In the genomic region with DNA sequence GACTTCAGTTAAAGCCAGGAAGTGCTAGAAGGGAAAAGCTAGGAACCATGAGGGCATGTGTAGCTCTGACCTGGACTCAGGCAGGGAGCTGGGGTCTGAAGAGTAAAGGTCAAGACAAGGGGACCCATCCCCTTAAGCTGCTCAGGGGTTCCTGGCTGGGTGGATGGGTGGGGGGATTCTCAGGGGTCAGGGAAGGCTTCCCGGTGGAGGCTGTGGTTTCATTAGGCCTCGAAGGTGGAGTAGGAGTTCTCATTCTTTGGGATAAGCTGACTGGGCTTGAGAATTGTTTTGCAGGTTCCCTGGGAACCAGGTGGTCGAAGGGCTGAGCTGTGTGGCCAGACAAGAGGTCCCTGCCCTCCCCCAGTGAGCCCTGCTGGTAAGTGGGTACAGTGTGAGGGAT, we compare ENCODE assay signal across 1 cellular context.
TF ChIP-seq lines count a peak whose summit lies in the region.

No MANE protein-coding gene starts in this region.

TF ChIP-seq in SK-N-SH, 30 proteins besides CTCF, POLR2A, EP300 and RAD21:
- TF ChIP-seq, protein P1, sequence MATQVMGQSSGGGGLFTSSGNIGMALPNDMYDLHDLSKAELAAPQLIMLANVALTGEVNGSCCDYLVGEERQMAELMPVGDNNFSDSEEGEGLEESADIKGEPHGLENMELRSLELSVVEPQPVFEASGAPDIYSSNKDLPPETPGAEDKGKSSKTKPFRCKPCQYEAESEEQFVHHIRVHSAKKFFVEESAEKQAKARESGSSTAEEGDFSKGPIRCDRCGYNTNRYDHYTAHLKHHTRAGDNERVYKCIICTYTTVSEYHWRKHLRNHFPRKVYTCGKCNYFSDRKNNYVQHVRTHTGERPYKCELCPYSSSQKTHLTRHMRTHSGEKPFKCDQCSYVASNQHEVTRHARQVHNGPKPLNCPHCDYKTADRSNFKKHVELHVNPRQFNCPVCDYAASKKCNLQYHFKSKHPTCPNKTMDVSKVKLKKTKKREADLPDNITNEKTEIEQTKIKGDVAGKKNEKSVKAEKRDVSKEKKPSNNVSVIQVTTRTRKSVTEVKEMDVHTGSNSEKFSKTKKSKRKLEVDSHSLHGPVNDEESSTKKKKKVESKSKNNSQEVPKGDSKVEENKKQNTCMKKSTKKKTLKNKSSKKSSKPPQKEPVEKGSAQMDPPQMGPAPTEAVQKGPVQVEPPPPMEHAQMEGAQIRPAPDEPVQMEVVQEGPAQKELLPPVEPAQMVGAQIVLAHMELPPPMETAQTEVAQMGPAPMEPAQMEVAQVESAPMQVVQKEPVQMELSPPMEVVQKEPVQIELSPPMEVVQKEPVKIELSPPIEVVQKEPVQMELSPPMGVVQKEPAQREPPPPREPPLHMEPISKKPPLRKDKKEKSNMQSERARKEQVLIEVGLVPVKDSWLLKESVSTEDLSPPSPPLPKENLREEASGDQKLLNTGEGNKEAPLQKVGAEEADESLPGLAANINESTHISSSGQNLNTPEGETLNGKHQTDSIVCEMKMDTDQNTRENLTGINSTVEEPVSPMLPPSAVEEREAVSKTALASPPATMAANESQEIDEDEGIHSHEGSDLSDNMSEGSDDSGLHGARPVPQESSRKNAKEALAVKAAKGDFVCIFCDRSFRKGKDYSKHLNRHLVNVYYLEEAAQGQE (IDR thresholded peaks at IDR 0.05; ENCODE audit: low read depth, low read length), result no peak
- TF ChIP-seq NRF1 (IDR thresholded peaks at IDR 0.05; ENCODE audit: low read depth, low read length) (no peak), RFX5 (IDR thresholded peaks at IDR 0.05; ENCODE audit: low read length) (no peak), SMC3 (IDR thresholded peaks at IDR 0.05; ENCODE audit: low read depth, low read length) (no peak), MAX (IDR thresholded peaks at IDR 0.05; ENCODE audit: low read depth) (no peak), ELF1 (IDR thresholded peaks at IDR 0.05) (no peak), FOXM1 (IDR thresholded peaks at IDR 0.05; ENCODE audit: low read depth) (no peak)
